In genomic region chr1:2104621-2105427, GRCh38 we compare ENCODE assay signal across 10 cellular contexts. TPM values are rescaled to one million over a fixed set of nuclear protein-coding genes. Genes with fewer than 3 reads are reported as not detected.
DNase-seq lines count a peak whose midpoint lies in the region; ATAC-seq lines count a peak whose summit lies in the region.
"Had no signal": no experiment of that assay in that cellular context is flagged by ENCODE, and none has a peak within 500 bp of the region (broad histone marks: within the 10 kb centered on the region; RNA-seq: fewer than 3 reads in every experiment).

No MANE protein-coding gene starts in this region.

- H3K9me3 Mint-ChIP-seq in stimulated activated memory B cell treated with anti-CD40 and anti-IgM and Interleukin-4, amounts not matched to agents 10 μg/mL and 1 μg/mL and 100 μg/mL, for 72 hours, result no peaks in the 10 kb centered on the region
- H3K9me3 Mint-ChIP-seq: activated B cell treated with CpG ODN at 0.5 μM for 24 hours had no signal

- no peaks in the 10 kb centered on the region for H3K27me3 Mint-ChIP-seq in stimulated activated memory B cell treated with anti-CD40 and anti-IgM and Interleukin-4, amounts not matched to agents 10 μg/mL and 1 μg/mL and 100 μg/mL, for 72 hours
- H3K27me3 Mint-ChIP-seq: activated B cell treated with CpG ODN at 0.5 μM for 24 hours had no signal

- H3K4me3 Mint-ChIP-seq in stimulated activated memory B cell treated with anti-CD40 and anti-IgM and Interleukin-4, amounts not matched to agents 10 μg/mL and 1 μg/mL and 100 μg/mL, for 72 hours, result no peak overlapping the region
- H3K4me3 Mint-ChIP-seq: activated B cell treated with CpG ODN at 0.5 μM for 24 hours had no signal

- peak; percentile 82 for DNase-seq in H4 (ENCODE audit: low spot score)
- peak; percentile 65 for DNase-seq in SHP77 treated with DMSO at 0.1 percent for 48 hours (lab: John Stamatoyannopoulos, UW)
- peak; percentile 70 for DNase-seq in islet precursor cell
- DNase-seq in GM19240 (ENCODE audit: insufficient read length, low spot score), result no peak
- DNase-seq: activated B cell treated with CpG ODN at 0.5 μM for 24 hours, Calu3, NCI-H446 had no signal

- no peak for ATAC-seq in stimulated activated memory B cell treated with anti-CD40 and anti-IgM and Interleukin-4, amounts not matched to agents 10 μg/mL and 1 μg/mL and 100 μg/mL, for 72 hours
- no peak for ATAC-seq in GM21515 (IDR thresholded peaks at IDR 0.05; ENCODE audit: unreplicated experiment)
- no peak for ATAC-seq in HG03342 (IDR thresholded peaks at IDR 0.05; ENCODE audit: unreplicated experiment)

- H3K27ac Mint-ChIP-seq in stimulated activated memory B cell treated with anti-CD40 and anti-IgM and Interleukin-4, amounts not matched to agents 10 μg/mL and 1 μg/mL and 100 μg/mL, for 72 hours, result peak overlapping the region; percentile 28
- H3K27ac Mint-ChIP-seq: activated B cell treated with CpG ODN at 0.5 μM for 24 hours had no signal

- peaks cover 14% of the 10 kb centered on the region for H3K36me3 Mint-ChIP-seq in stimulated activated memory B cell treated with anti-CD40 and anti-IgM and Interleukin-4, amounts not matched to agents 10 μg/mL and 1 μg/mL and 100 μg/mL, for 72 hours

- peaks cover 23% of the 10 kb centered on the region for H3K4me1 Mint-ChIP-seq in stimulated activated memory B cell treated with anti-CD40 and anti-IgM and Interleukin-4, amounts not matched to agents 10 μg/mL and 1 μg/mL and 100 μg/mL, for 72 hours

RNA-seq across cellular contexts. Expression of gene PRKCZ, which starts 54.6 kb away (rescaled TPM):
- total RNA-seq in H4 (2014; rRNA removed; shearing (Covaris generic)), result 8.9 and 11.4 TPM in 2 replicates
